Comparison of ENCODE assay signal across 18 cellular contexts in the genomic region with DNA sequence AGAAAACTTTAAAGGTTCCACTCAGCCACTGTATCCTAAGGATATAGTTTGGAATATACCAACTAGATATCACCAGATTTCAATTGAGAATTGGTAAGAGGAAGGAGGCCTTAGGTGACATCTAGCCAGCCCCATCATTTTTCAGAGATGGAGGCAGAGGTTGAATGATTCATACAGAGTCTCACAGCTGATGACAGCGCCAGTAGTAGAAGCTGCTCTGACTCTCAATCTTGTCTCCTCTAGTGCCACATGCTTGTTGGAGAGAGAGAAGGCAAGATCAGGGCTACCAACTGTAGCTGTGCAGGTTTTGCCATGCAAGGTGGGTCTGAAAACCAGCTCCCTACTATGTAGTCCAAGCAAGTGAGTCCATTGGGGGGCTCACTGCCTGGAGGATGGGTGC. TPM values are rescaled to one million over a fixed set of nuclear protein-coding genes. Genes with fewer than 3 reads are reported as not detected.
DNase-seq lines count a peak whose midpoint lies in the region; ATAC-seq, FAIRE-seq and TF ChIP-seq lines count a peak whose summit lies in the region.
"Had no signal": no experiment of that assay in that cellular context is flagged by ENCODE, and none has a peak within 500 bp of the region (broad histone marks: within the 10 kb centered on the region; RNA-seq: fewer than 3 reads in every experiment).

No MANE protein-coding gene starts in this region.

- H3K4me1 Mint-ChIP-seq in effector memory CD8-positive, alpha-beta T cell (ENCODE audit: low read depth in 2 of 2), result peaks cover 5 to 7% of the 10 kb centered on the region in 2 donors

- no peak for TF ChIP-seq CTCF in foreskin keratinocyte (conservative IDR thresholded peaks at IDR 0.05)

- H3K36me3 Mint-ChIP-seq in activated naive CD4-positive, alpha-beta T cell treated with anti-CD3 and anti-CD28 coated beads, Interleukin-2, amount 50 U/mL, for 72 hours, result no peaks in the 10 kb centered on the region
- H3K36me3 Mint-ChIP-seq in effector memory CD8-positive, alpha-beta T cell (ENCODE audit: insufficient read depth), result peaks cover 3% of the 10 kb centered on the region
- H3K36me3 Mint-ChIP-seq: activated CD4-positive, alpha-beta memory T cell treated with anti-CD3 and anti-CD28 coated beads for 36 hours had no signal

- FAIRE-seq in urothelium cell line (lab: Jason Lieb, UNC), result peak; percentile 87
- FAIRE-seq: endometrium, G401.6, GM12878 had no signal

- H3K4me1 ChIP-seq in foreskin keratinocyte, result peaks cover 38% of the 10 kb centered on the region

- H3K4me3 Mint-ChIP-seq in effector memory CD8-positive, alpha-beta T cell, result no peak overlapping the region
- H3K4me3 Mint-ChIP-seq: activated CD4-positive, alpha-beta memory T cell treated with anti-CD3 and anti-CD28 coated beads for 36 hours; nephron progenitor cell had no signal

- H3K9me3 Mint-ChIP-seq in activated naive CD4-positive, alpha-beta T cell treated with anti-CD3 and anti-CD28 coated beads, Interleukin-2, amount 50 U/mL, for 72 hours, result no peaks in the 10 kb centered on the region
- no peaks in the 10 kb centered on the region for H3K9me3 Mint-ChIP-seq in effector memory CD8-positive, alpha-beta T cell
- H3K9me3 Mint-ChIP-seq: activated CD4-positive, alpha-beta memory T cell treated with anti-CD3 and anti-CD28 coated beads for 36 hours had no signal

- H3K27me3 Mint-ChIP-seq in effector memory CD8-positive, alpha-beta T cell, result peaks cover 64 to 65% of the 10 kb centered on the region in 2 donors

- no peaks in the 10 kb centered on the region for H3K27me3 ChIP-seq in foreskin keratinocyte

- peak; percentile 50 to 74 for ATAC-seq in activated naive CD4-positive, alpha-beta T cell treated with anti-CD3 and anti-CD28 coated beads, Interleukin-2, amount 50 U/mL, for 72 hours
- ATAC-seq in SK-N-SH treated with all-trans-retinoic acid at 6 μM for 48 hours, result peak; percentile 11; the same call in 2 of the 3 replicates
- ATAC-seq in foreskin keratinocyte, result peak; percentile 57
- ATAC-seq in effector memory CD8-positive, alpha-beta T cell (replicated peaks), result no peak
- ATAC-seq: GM12878 had no signal

- DNase-seq in activated naive CD4-positive, alpha-beta T cell treated with anti-CD3 and anti-CD28 coated beads, Interleukin-2, amount 50 U/mL, for 72 hours (ENCODE audit: low spot score in 2 of 2), result no peak
- no peak for DNase-seq in activated naive CD4-positive, alpha-beta T cell treated with anti-CD3 and anti-CD28 coated beads, Interleukin-2, amount 50 U/mL, for 16 hours
- DNase-seq in foreskin keratinocyte, result no peak
- DNase-seq in urothelium cell line (ENCODE audit: low spot score), result no peak
- DNase-seq in effector memory CD8-positive, alpha-beta T cell, result no peak
- DNase-seq in KG1 (lab: John Stamatoyannopoulos, UW), result no peak
- DNase-seq in NCI-H446 (lab: John Stamatoyannopoulos, UW), result no peak
- DNase-seq: activated CD4-positive, alpha-beta memory T cell treated with anti-CD3 and anti-CD28 coated beads for 36 hours; amygdala; MM.1S; NCI-H187; NCI-H524 treated with DMSO at 0.1 percent for 48 hours; nephron progenitor cell; SW 1271 had no signal

- no peak overlapping the region for H3K27ac Mint-ChIP-seq in activated naive CD4-positive, alpha-beta T cell treated with anti-CD3 and anti-CD28 coated beads, Interleukin-2, amount 50 U/mL, for 72 hours
- H3K27ac Mint-ChIP-seq in effector memory CD8-positive, alpha-beta T cell, result no peak overlapping the region
- H3K27ac Mint-ChIP-seq: activated CD4-positive, alpha-beta memory T cell treated with anti-CD3 and anti-CD28 coated beads for 36 hours; nephron progenitor cell had no signal

- H3K27ac ChIP-seq in foreskin keratinocyte, result no peak overlapping the region

TF ChIP-seq in SK-N-SH treated with all-trans-retinoic acid at 6 μM for 48 hours, 23 proteins besides CTCF, POLR2A, EP300 and RAD21:
- TF ChIP-seq ZNF8 (CRISPR knock-in tag; IDR thresholded peaks at IDR 0.05) (no peak), RARB (CRISPR knock-in tag; IDR thresholded peaks at IDR 0.05) (no peak), ZFP3 (CRISPR knock-in tag; IDR thresholded peaks at IDR 0.05) (no peak), ISL1 (CRISPR knock-in tag; IDR thresholded peaks at IDR 0.05) (no peak), BACH2 (CRISPR knock-in tag; IDR thresholded peaks at IDR 0.05; ENCODE audit: borderline replicate concordance) (no peak), TOX (CRISPR knock-in tag; IDR thresholded peaks at IDR 0.05; ENCODE audit: borderline replicate concordance) (no peak), ZNF565 (CRISPR knock-in tag; conservative IDR thresholded peaks at IDR 0.05; ENCODE audit: low read depth) (no peak), ARNTL (CRISPR knock-in tag; IDR thresholded peaks at IDR 0.05; ENCODE audit: borderline replicate concordance, low read depth) (no peak), ESRRG (CRISPR knock-in tag; IDR thresholded peaks at IDR 0.05) (no peak), PPARA (CRISPR knock-in tag; IDR thresholded peaks at IDR 0.05; ENCODE audit: borderline replicate concordance) (no peak), GLIS3 (CRISPR knock-in tag; IDR thresholded peaks at IDR 0.05) (no peak), TCF4 (CRISPR knock-in tag; IDR thresholded peaks at IDR 0.05; ENCODE audit: borderline replicate concordance) (no peak), ZNF70 (CRISPR knock-in tag; IDR thresholded peaks at IDR 0.05) (no peak)
- TF ChIP-seq, protein P1, sequence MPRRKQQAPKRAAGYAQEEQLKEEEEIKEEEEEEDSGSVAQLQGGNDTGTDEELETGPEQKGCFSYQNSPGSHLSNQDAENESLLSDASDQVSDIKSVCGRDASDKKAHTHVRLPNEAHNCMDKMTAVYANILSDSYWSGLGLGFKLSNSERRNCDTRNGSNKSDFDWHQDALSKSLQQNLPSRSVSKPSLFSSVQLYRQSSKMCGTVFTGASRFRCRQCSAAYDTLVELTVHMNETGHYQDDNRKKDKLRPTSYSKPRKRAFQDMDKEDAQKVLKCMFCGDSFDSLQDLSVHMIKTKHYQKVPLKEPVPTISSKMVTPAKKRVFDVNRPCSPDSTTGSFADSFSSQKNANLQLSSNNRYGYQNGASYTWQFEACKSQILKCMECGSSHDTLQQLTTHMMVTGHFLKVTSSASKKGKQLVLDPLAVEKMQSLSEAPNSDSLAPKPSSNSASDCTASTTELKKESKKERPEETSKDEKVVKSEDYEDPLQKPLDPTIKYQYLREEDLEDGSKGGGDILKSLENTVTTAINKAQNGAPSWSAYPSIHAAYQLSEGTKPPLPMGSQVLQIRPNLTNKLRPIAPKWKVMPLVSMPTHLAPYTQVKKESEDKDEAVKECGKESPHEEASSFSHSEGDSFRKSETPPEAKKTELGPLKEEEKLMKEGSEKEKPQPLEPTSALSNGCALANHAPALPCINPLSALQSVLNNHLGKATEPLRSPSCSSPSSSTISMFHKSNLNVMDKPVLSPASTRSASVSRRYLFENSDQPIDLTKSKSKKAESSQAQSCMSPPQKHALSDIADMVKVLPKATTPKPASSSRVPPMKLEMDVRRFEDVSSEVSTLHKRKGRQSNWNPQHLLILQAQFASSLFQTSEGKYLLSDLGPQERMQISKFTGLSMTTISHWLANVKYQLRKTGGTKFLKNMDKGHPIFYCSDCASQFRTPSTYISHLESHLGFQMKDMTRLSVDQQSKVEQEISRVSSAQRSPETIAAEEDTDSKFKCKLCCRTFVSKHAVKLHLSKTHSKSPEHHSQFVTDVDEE (CRISPR knock-in tag; IDR thresholded peaks at IDR 0.05), result no peak
- TF ChIP-seq, protein P2, sequence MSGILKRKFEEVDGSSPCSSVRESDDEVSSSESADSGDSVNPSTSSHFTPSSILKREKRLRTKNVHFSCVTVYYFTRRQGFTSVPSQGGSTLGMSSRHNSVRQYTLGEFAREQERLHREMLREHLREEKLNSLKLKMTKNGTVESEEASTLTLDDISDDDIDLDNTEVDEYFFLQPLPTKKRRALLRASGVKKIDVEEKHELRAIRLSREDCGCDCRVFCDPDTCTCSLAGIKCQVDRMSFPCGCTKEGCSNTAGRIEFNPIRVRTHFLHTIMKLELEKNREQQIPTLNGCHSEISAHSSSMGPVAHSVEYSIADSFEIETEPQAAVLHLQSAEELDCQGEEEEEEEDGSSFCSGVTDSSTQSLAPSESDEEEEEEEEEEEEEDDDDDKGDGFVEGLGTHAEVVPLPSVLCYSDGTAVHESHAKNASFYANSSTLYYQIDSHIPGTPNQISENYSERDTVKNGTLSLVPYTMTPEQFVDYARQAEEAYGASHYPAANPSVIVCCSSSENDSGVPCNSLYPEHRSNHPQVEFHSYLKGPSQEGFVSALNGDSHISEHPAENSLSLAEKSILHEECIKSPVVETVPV (CRISPR knock-in tag; IDR thresholded peaks at IDR 0.05), result no peak

RNA-seq across cellular contexts. Expression of gene FRMD6, which starts 6.1 kb away (rescaled TPM):
- total RNA-seq in activated naive CD4-positive, alpha-beta T cell treated with anti-CD3 and anti-CD28 coated beads, Interleukin-2, amount 50 U/mL, for 72 hours, result 1 to 10 TPM; 6.3 to 6.5 TPM
- 142 and 182 TPM in 2 replicates for total RNA-seq in foreskin keratinocyte
- polyA plus RNA-seq in foreskin keratinocyte, result 27.5 and 28.2 TPM in 2 replicates

Comparison
In these comparisons a context has a peak if more than half of its experiments do, and no peak if none do; other contexts are left out.
1. RNA of gene FRMD6, which starts 6.1 kb away (total RNA-seq): 142 to 182 TPM in foreskin keratinocyte; 6.3 to 6.5 TPM in activated naive CD4-positive, alpha-beta T cell treated with anti-CD3 and anti-CD28 coated beads, Interleukin-2, amount 50 U/mL, for 72 hours; every median in the first group is over 10 times any median in the second.